In genomic region chr3:194305356-194306108, GRCh38 we compare ENCODE assay signal across 1 cellular context.
TF ChIP-seq lines count a peak whose summit lies in the region.

No MANE protein-coding gene starts in this region.

TF ChIP-seq in GM12878, 131 proteins besides CTCF, POLR2A, EP300 and RAD21:
- TF ChIP-seq SP1 (IDR thresholded peaks at IDR 0.05; ENCODE audit: low read depth, low read length): no peak
- TF ChIP-seq EZH2 (IDR thresholded peaks at IDR 0.05; ENCODE audit: borderline replicate concordance, control insufficient read depth, low read depth, low read length): no peak
- no peak for TF ChIP-seq ETV6 (conservative IDR thresholded peaks at IDR 0.05 in 1 of 2, IDR thresholded peaks at IDR 0.05 in 1 of 2; ENCODE audit: borderline replicate concordance in 1 of 2, low read depth in 1 of 2)
- no peak for TF ChIP-seq ESRRA (IDR thresholded peaks at IDR 0.05; ENCODE audit: low read length)
- TF ChIP-seq PAX5 (IDR thresholded peaks at IDR 0.05; ENCODE audit: borderline replicate concordance, low read depth, low read length): no peak
- TF ChIP-seq SKIL (IDR thresholded peaks at IDR 0.05; ENCODE audit: low read depth, poor library complexity, severe bottlenecking): no peak
- TF ChIP-seq CBX5 (IDR thresholded peaks at IDR 0.05; ENCODE audit: low read depth): no peak
- no peak for TF ChIP-seq CUX1 (IDR thresholded peaks at IDR 0.05; ENCODE audit: insufficient replicate concordance, low read depth, low read length)
- TF ChIP-seq REST (IDR thresholded peaks at IDR 0.05; ENCODE audit: low read depth, low read length): no peak
- no peak for TF ChIP-seq PBX3 (IDR thresholded peaks at IDR 0.05; ENCODE audit: insufficient replicate concordance, low read depth, low read length)
- TF ChIP-seq TCF12 (IDR thresholded peaks at IDR 0.05; ENCODE audit: low read depth, low read length): no peak
- TF ChIP-seq CEBPB (IDR thresholded peaks at IDR 0.05; ENCODE audit: borderline replicate concordance in 1 of 2, low read depth in 2 of 2, low read length in 2 of 2): no peak
- TF ChIP-seq MEF2A (IDR thresholded peaks at IDR 0.05; ENCODE audit: insufficient read depth, low read depth, low read length): no peak
- no peak for TF ChIP-seq BCL3 (IDR thresholded peaks at IDR 0.05; ENCODE audit: borderline replicate concordance, insufficient read depth, low read depth, low read length, poor library complexity, severe bottlenecking)
- TF ChIP-seq CBFB (IDR thresholded peaks at IDR 0.05; ENCODE audit: low read depth): no peak
